In the genomic region with DNA sequence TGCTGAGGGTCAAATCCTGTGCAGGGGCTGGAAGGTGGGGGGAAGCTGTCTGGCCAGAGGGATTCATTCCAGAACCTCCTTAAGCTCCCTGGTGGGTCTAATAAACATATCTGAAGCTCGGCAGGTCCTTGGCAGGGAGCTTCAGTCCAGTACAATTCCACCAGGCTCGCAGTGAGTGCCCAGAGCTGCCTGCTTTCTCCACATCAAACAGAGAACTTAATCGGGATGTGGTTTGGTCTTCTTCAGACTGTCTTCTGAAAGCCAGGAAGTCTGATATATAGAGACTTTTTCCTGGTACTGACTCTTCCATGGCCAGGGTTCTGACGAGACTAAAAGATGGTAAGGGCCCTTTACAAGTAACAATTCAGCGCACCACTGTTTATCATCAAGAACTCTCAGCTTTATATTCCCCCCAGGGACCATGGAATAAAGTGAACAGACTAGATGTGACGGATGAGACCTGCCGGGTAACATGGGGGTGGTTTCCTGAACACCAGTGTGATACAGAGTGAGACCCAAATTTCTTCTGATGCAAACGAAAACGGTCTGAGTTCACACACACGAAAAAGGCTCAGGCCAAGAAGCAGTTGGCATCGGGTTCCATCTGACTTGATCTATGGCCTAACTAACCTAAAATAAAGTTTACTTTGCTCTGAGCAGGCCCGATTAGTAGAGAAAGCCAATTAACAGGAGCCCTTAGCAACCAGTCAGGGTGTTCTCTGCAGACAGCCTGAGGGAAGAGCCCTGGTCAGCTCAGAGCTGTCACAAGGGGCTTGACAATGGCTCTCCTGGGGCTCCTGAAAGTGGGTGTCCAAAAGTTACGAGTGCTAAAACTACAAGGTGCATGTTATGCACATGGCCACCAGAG, we compare ENCODE assay signal across 8 cellular contexts. TPM values are rescaled to one million over a fixed set of nuclear protein-coding genes. Genes with fewer than 3 reads are reported as not detected.
DNase-seq lines count a peak whose midpoint lies in the region; ATAC-seq and TF ChIP-seq lines count a peak whose summit lies in the region.

No MANE protein-coding gene starts in this region.

- peak overlapping the region in 3 of 5 donors; percentile 25 to 80 (median 56) for H3K27ac ChIP-seq in adrenal gland
- peak overlapping the region in 1 of 3 donors; percentile 37 for H3K27ac ChIP-seq in right lobe of liver
- peak overlapping the region; percentile 74 to 89 (median 81) for H3K27ac ChIP-seq in transverse colon

- no peaks in the 10 kb centered on the region for H3K9me3 ChIP-seq in adrenal gland (replicated peaks in 1 of 3)
- H3K9me3 ChIP-seq in right lobe of liver = no peaks in the 10 kb centered on the region
- H3K9me3 ChIP-seq in transverse colon = no peaks in the 10 kb centered on the region

- 54 to 61% (median 57%) methylated on average over 11 to 13 of the region's 13 CpGs for WGBS in adrenal gland, 4 donors
- WGBS in right lobe of liver (ENCODE audit: insufficient coverage, low coverage, low lambda C conversion rate, missing lambda C conversion rate) = 24% methylated on average over 13 of the region's 13 CpGs
- WGBS in transverse colon (ENCODE audit: low coverage in 1 of 2), 2 donors = 53 to 57% methylated on average over 8 to 13 of the region's 13 CpGs

- intact Hi-C loops in activated naive CD4-positive, alpha-beta T cell treated with anti-CD3 and anti-CD28 coated beads for 36 hours (cut with micrococcal nuclease) = loop anchor here (1.0 to 2.0 kb wide), 2 partner anchors 14 to 45 kb away; a partner anchor contains a TSS
- intact Hi-C loops in adrenal gland (cut with DNase I) (no loop called here), right lobe of liver (cut with DNase I) (no loop called here), transverse colon (cut with DNase I; ENCODE audit: low total_unique reads) (no loop called here)

- peak overlapping the region; percentile 96 for H3K27ac Mint-ChIP-seq in activated naive CD4-positive, alpha-beta T cell treated with anti-CD3 and anti-CD28 coated beads for 36 hours

- TF ChIP-seq POLR2A in adrenal gland (IDR thresholded peaks at IDR 0.05) = no peak
- TF ChIP-seq POLR2A in right lobe of liver (IDR thresholded peaks at IDR 0.05) = no peak
- no peak for TF ChIP-seq POLR2A in transverse colon (IDR thresholded peaks at IDR 0.05)

- peak; percentile 32 for TF ChIP-seq EP300 in transverse colon (IDR thresholded peaks at IDR 0.05; ENCODE audit: low read depth)

- H3K27me3 ChIP-seq in adrenal gland = no peaks in the 10 kb centered on the region
- no peaks in the 10 kb centered on the region for H3K27me3 ChIP-seq in right lobe of liver
- H3K27me3 ChIP-seq in transverse colon = no peaks in the 10 kb centered on the region

- peak overlapping the region; percentile 71 for H3K4me3 Mint-ChIP-seq in activated naive CD4-positive, alpha-beta T cell treated with anti-CD3 and anti-CD28 coated beads for 36 hours

- H3K27me3 Mint-ChIP-seq in activated naive CD4-positive, alpha-beta T cell treated with anti-CD3 and anti-CD28 coated beads for 36 hours (ENCODE audit: low read depth) = no peaks in the 10 kb centered on the region

- H3K36me3 ChIP-seq in adrenal gland (replicated peaks in 1 of 2) (peaks cover 0 to 9% of the 10 kb centered on the region in 2 donors), right lobe of liver (no peaks in the 10 kb centered on the region), transverse colon (no peaks in the 10 kb centered on the region)

- H3K36me3 Mint-ChIP-seq in activated naive CD4-positive, alpha-beta T cell treated with anti-CD3 and anti-CD28 coated beads for 36 hours (ENCODE audit: low read depth) = peaks cover 28% of the 10 kb centered on the region

- CTCF ChIA-PET in activated naive CD4-positive, alpha-beta T cell treated with anti-CD3 and anti-CD28 coated beads for 36 hours (lab: Charles Lee) = interaction anchor here (0.5 to 6.2 kb wide), 8 partner anchors 18 to 1138 kb away, joined by 3 to 48 read pairs (median 4); no protein-coding TSS in a partner anchor

- in situ Hi-C loops in transverse colon (cut with MboI; ENCODE audit: low pct_ligation_motif_present in 1 of 4, low pct_unique_long_range_greater_than_20kb in 1 of 4, low sequenced_read_pairs in 3 of 4) = no loop called here

- TF ChIP-seq CTCF in adrenal gland (IDR thresholded peaks at IDR 0.05) = no peak
- TF ChIP-seq CTCF in right lobe of liver (IDR thresholded peaks at IDR 0.05) = no peak
- no peak for TF ChIP-seq CTCF in transverse colon (IDR thresholded peaks at IDR 0.05)

- no peaks in the 10 kb centered on the region for H3K9me3 Mint-ChIP-seq in activated naive CD4-positive, alpha-beta T cell treated with anti-CD3 and anti-CD28 coated beads for 36 hours

- ATAC-seq in right lobe of liver = peak; percentile 14 to 59 (median 50)
- no peak for ATAC-seq in HG03095 (IDR thresholded peaks at IDR 0.05; ENCODE audit: unreplicated experiment)
- no peak for ATAC-seq in GM18873 (IDR thresholded peaks at IDR 0.05; ENCODE audit: low FRiP score, unreplicated experiment)

- H3K4me3 ChIP-seq in adrenal gland (no peak overlapping the region), right lobe of liver (no peak overlapping the region), transverse colon (no peak overlapping the region)

- H3K4me1 ChIP-seq in adrenal gland (replicated peaks in 1 of 2) = peaks cover 20 to 79% of the 10 kb centered on the region in 2 donors
- H3K4me1 ChIP-seq in right lobe of liver = peaks cover 0 to 56% (median 12%) of the 10 kb centered on the region in 4 donors
- peaks cover 60 to 83% (median 73%) of the 10 kb centered on the region in 4 donors for H3K4me1 ChIP-seq in transverse colon

- DNase-seq in activated naive CD4-positive, alpha-beta T cell treated with anti-CD3 and anti-CD28 coated beads for 36 hours = peak; percentile 56
- no peak for DNase-seq in activated naive CD4-positive, alpha-beta T cell treated with anti-CD3 and anti-CD28 coated beads, Interleukin-2, amount 50 U/mL, for 16 hours
- DNase-seq in adrenal gland = no peak
- DNase-seq in right lobe of liver = peak in 1 of 3 donors; percentile 45
- DNase-seq in transverse colon = no peak
- no peak for DNase-seq in NCI-H2107 (lab: John Stamatoyannopoulos, UW)

- H3K4me1 Mint-ChIP-seq in activated naive CD4-positive, alpha-beta T cell treated with anti-CD3 and anti-CD28 coated beads for 36 hours (ENCODE audit: low read depth) = peaks cover 91% of the 10 kb centered on the region

RNA-seq across cellular contexts. Expression of a gene that starts 29.0 kb away (rescaled TPM):
- 10 to 100 TPM; 77.9 to 80.5 TPM for total RNA-seq in activated naive CD4-positive, alpha-beta T cell treated with anti-CD3 and anti-CD28 coated beads for 36 hours
- 100 to 1,000 TPM in 2 of 8 donors, 10 to 100 TPM in 6; 70.0 to 179 (median 90.0) TPM for total RNA-seq in adrenal gland
- polyA plus RNA-seq in adrenal gland = 100 to 1,000 TPM in 1 of 3 donors, 10 to 100 TPM in 2; 60.9 to 118 (median 62.3) TPM
- 10 to 100 TPM; 21.7 to 49.5 (median 24.5) TPM for total RNA-seq in right lobe of liver
- 100 to 1,000 TPM in 1 of 4 donors, 10 to 100 TPM in 3; 58.9 to 175 (median 65.0) TPM for total RNA-seq in transverse colon

RNA-seq across cellular contexts. Expression of a gene that starts 34.9 kb away (rescaled TPM):
- 1 to 10 TPM; 2.1 to 2.8 TPM for total RNA-seq in activated naive CD4-positive, alpha-beta T cell treated with anti-CD3 and anti-CD28 coated beads for 36 hours
- 100 to 1,000 TPM in 1 of 8 donors, 10 to 100 TPM in 6, 1 to 10 TPM in 1; 8.8 to 146 (median 19.2) TPM for total RNA-seq in adrenal gland
- 100 to 1,000 TPM in 1 of 3 donors, 10 to 100 TPM in 1, 1 to 10 TPM in 1; 7.1 to 104 (median 75.9) TPM for polyA plus RNA-seq in adrenal gland
- total RNA-seq in right lobe of liver = 1 to 10 TPM; 1.1 to 7.9 (median 5.0) TPM
- total RNA-seq in transverse colon = 10 to 100 TPM; 24.6 to 57.3 (median 38.0) TPM

RNA-seq across cellular contexts. Expression of a gene that starts 44.3 kb away (rescaled TPM):
- total RNA-seq in activated naive CD4-positive, alpha-beta T cell treated with anti-CD3 and anti-CD28 coated beads for 36 hours = 1 to 10 TPM; 1.5 to 2.0 TPM
- total RNA-seq in adrenal gland (10 to 100 TPM in 3 of 8 donors, 1 to 10 TPM in 5; 5.0 to 14.4 (median 8.8) TPM), right lobe of liver (1 to 10 TPM; 1.7 to 3.9 (median 2.8) TPM), transverse colon (10 to 100 TPM in 2 of 4 donors, 1 to 10 TPM in 2; 8.9 to 59.5 (median 18.4) TPM)
- polyA plus RNA-seq in adrenal gland = 10 to 100 TPM in 1 of 3 donors, 1 to 10 TPM in 2; 3.5 to 15.6 (median 4.8) TPM

RNA-seq across cellular contexts. Expression of a gene that starts 45.3 kb away (rescaled TPM):
- total RNA-seq in activated naive CD4-positive, alpha-beta T cell treated with anti-CD3 and anti-CD28 coated beads for 36 hours = 100 to 1,000 TPM; 226 to 228 TPM
- total RNA-seq in adrenal gland = 100 to 1,000 TPM; 288 to 842 (median 387) TPM
- polyA plus RNA-seq in adrenal gland = 100 to 1,000 TPM; 300 to 856 (median 442) TPM
- total RNA-seq in right lobe of liver = 100 to 1,000 TPM; 108 to 161 (median 157) TPM
- 100 to 1,000 TPM; 149 to 352 (median 235) TPM for total RNA-seq in transverse colon

Comparison
In these comparisons a context has a peak if more than half of its experiments do, and no peak if none do; other contexts are left out.
1. ATAC-seq: peak in right lobe of liver (4 of 4); none in HG03095 (single experiment) and GM18873 (single experiment).